In genomic region chr12:19431407-19432308, GRCh38 we compare ENCODE assay signal across 9 cellular contexts. TPM values are rescaled to one million over a fixed set of nuclear protein-coding genes. Genes with fewer than 3 reads are reported as not detected.
DNase-seq lines count a peak whose midpoint lies in the region; ATAC-seq, FAIRE-seq and TF ChIP-seq lines count a peak whose summit lies in the region.
"Had no signal": no experiment of that assay in that cellular context is flagged by ENCODE, and none has a peak within 500 bp of the region (broad histone marks: within the 10 kb centered on the region; RNA-seq: fewer than 3 reads in every experiment).

No MANE protein-coding gene starts in this region.

- FAIRE-seq in H54 (lab: Jason Lieb, UNC), result no peak

- TF ChIP-seq POLR2A in H54 (IDR thresholded peaks at IDR 0.05; ENCODE audit: low read depth, low read length), result no peak

- CTCF ChIA-PET in CD8-positive, alpha-beta memory T cell (lab: Charles Lee), result interaction anchor here (0.8 kb wide), 1 partner anchor 16 kb away, joined by 3 read pairs; no protein-coding TSS in a partner anchor

- POLR2A ChIA-PET in CD8-positive, alpha-beta memory T cell (lab: Charles Lee), result no interaction called here

- peaks cover 8% of the 10 kb centered on the region for H3K4me1 ChIP-seq in CD8-positive, alpha-beta memory T cell (ENCODE audit: insufficient read depth, low read length)
- H3K4me1 ChIP-seq in HUES64 (ENCODE audit: insufficient read depth, low read length), result peaks cover 10% of the 10 kb centered on the region

- WGBS in HUES64, result 93% methylated on average over 5 of the region's 5 CpGs

- H3K4me3 ChIP-seq in CD8-positive, alpha-beta memory T cell (ENCODE audit: low read length), result no peak overlapping the region
- no peak overlapping the region for H3K4me3 ChIP-seq in HUES64 (ENCODE audit: low read length)
- H3K4me3 ChIP-seq: lung had no signal

- no peaks in the 10 kb centered on the region for H3K9me3 ChIP-seq in CD8-positive, alpha-beta memory T cell (ENCODE audit: low read length)
- no peaks in the 10 kb centered on the region for H3K9me3 ChIP-seq in HUES64 (ENCODE audit: insufficient read depth, low read depth, low read length)

- no peak overlapping the region for H3K27ac ChIP-seq in CD8-positive, alpha-beta memory T cell (ENCODE audit: low read depth, low read length)
- H3K27ac ChIP-seq in HUES64 (ENCODE audit: low read depth, low read length) (peak overlapping the region; percentile 40), layer of hippocampus (ENCODE audit: low read depth, low read length) (peak overlapping the region; percentile 42)

- peaks cover 0 to 7% (median 0%) of the 10 kb centered on the region in 3 donors for H3K36me3 Mint-ChIP-seq in CD8-positive, alpha-beta memory T cell

- no peaks in the 10 kb centered on the region for H3K27me3 ChIP-seq in CD8-positive, alpha-beta memory T cell (ENCODE audit: insufficient read depth, low read length, poor library complexity, severe bottlenecking)
- no peaks in the 10 kb centered on the region for H3K27me3 ChIP-seq in HUES64 (ENCODE audit: insufficient read depth, low read length)
- no peaks in the 10 kb centered on the region for H3K27me3 ChIP-seq in layer of hippocampus (ENCODE audit: control insufficient read depth, insufficient read depth, low read length)

- H3K36me3 ChIP-seq in CD8-positive, alpha-beta memory T cell (ENCODE audit: insufficient read depth, low read length), result no peaks in the 10 kb centered on the region
- H3K36me3 ChIP-seq in HUES64 (ENCODE audit: insufficient read depth, low read length), result no peaks in the 10 kb centered on the region

- peak overlapping the region in 5 of 8 donors; percentile 37 to 65 (median 59) for H3K27ac Mint-ChIP-seq in CD8-positive, alpha-beta memory T cell

- peaks cover 15 to 26% (median 16%) of the 10 kb centered on the region in 3 donors for H3K4me1 Mint-ChIP-seq in CD8-positive, alpha-beta memory T cell

- peaks cover 0 to 4% (median 0%) of the 10 kb centered on the region in 5 donors for H3K9me3 Mint-ChIP-seq in CD8-positive, alpha-beta memory T cell

- intact Hi-C loops in posterior cingulate gyrus (cut with DNase I), result no loop called here

- peak; percentile 49 for ATAC-seq in GM19372 (IDR thresholded peaks at IDR 0.05; ENCODE audit: low read depth, unreplicated experiment)

- no peak for DNase-seq in CD8-positive, alpha-beta memory T cell
- DNase-seq in activated T-helper 9 cell treated with anti-CD3 and anti-CD28 coated beads, Interleukin-2, amount 50 U/mL, for 16 hours (ENCODE audit: low read depth), result peak; percentile 9
- no peak for DNase-seq in posterior cingulate gyrus
- DNase-seq in H54 (ENCODE audit: insufficient read length, low spot score), result no peak
- DNase-seq in NCI-H1092 (lab: John Stamatoyannopoulos, UW), result no peak

- H3K4me3 Mint-ChIP-seq in CD8-positive, alpha-beta memory T cell, result no peak overlapping the region

- H3K9ac ChIP-seq in HUES64 (ENCODE audit: low read depth, low read length), result peak overlapping the region; percentile 56; the same call in 1 of the 2 replicates

- H3K27me3 Mint-ChIP-seq in CD8-positive, alpha-beta memory T cell, result peaks cover 0 to 1% of the 10 kb centered on the region in 2 donors

RNA-seq across cellular contexts. Expression of gene AEBP2, which starts 7.6 kb away (rescaled TPM):
- 10 to 100 TPM; 73.6 to 77.0 TPM for total RNA-seq in CD8-positive, alpha-beta memory T cell
- polyA plus RNA-seq in CD8-positive, alpha-beta memory T cell, result 14.8 TPM
- 21.8 TPM for polyA plus RNA-seq in HUES64 (2013, experiment 1 of 2)
- 24.3 TPM for polyA plus RNA-seq in HUES64 (2013, experiment 2 of 2)
